In genomic region chr19:14156971-14157717, GRCh38 we compare ENCODE assay signal across 21 cellular contexts.
"Had no signal": no experiment of that assay in that cellular context is flagged by ENCODE, and none has a peak within 500 bp of the region (broad histone marks: within the 10 kb centered on the region; RNA-seq: fewer than 3 reads in every experiment).

No MANE protein-coding gene starts in this region.

- H3K27ac ChIP-seq: KMS-11, RWPE1 had no signal

- H3K9me3 ChIP-seq: SK-N-SH had no signal

- H3K4me2 ChIP-seq: KMS-11, SK-N-SH had no signal

- ATAC-seq: HepG2, Panc1 had no signal

- H3K9ac ChIP-seq: KMS-11, SK-N-SH had no signal

- DNase-seq: IMR-90, Kasumi-1, MM.1S, NCI-H1092 treated with DMSO at 0.1 percent for 48 hours, NCI-H1436, NCI-H187, NCI-H2029, NCI-H2081 treated with DMSO at 0.1 percent for 48 hours, NCI-H2171, NCI-H226, NCI-H446, NCI-H510A, NCI-H524 treated with DMSO at 0.1 percent for 48 hours, NCI-H69, NCI-H774, SHP77, SK-N-SH had no signal

- FAIRE-seq: HepG2 had no signal
